Comparison of ENCODE assay signal across 2 cellular contexts in the genomic region with DNA sequence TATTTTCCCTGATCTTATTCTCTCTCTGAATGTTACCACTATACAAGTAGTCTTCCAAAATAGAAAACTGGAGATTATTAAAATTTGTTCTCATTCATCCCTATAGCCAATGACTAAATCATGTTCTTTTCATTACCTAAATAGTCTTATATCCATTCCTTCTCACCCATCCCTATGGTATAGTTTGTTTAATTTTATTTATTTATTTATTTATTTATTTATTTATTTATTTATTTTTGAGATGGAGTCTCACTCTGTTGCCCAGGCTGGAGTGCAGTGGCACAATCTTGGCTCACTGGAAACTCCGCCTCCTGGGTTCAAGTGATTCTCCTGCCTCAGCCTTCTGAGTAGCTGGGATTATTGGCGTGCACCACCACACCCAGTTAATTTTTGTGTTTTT. TPM values are rescaled to one million over a fixed set of nuclear protein-coding genes. Genes with fewer than 3 reads are reported as not detected.
"Had no signal": no experiment of that assay in that cellular context is flagged by ENCODE, and none has a peak within 500 bp of the region (broad histone marks: within the 10 kb centered on the region; RNA-seq: fewer than 3 reads in every experiment).

No MANE protein-coding gene starts in this region.

RNA-seq across cellular contexts. Expression of gene SH2D1B, which starts 50.5 kb away (rescaled TPM):
- total RNA-seq: MCF 10A, NCI-H460 had no signal
